Comparison of ENCODE assay signal across 8 cellular contexts in genomic region chr12:111405856-111406473, GRCh38. TPM values are rescaled to one million over a fixed set of nuclear protein-coding genes. Genes with fewer than 3 reads are reported as not detected.
DNase-seq lines count a peak whose midpoint lies in the region; ATAC-seq and TF ChIP-seq lines count a peak whose summit lies in the region.

Gene SH2B3 (plus strand): TSS chr12:111405923. CDS start chr12:111418146, 12,223 bp downstream.

- DNase-seq in GM23338 (ENCODE audit: low spot score) (no peak), NCI-H345 treated with DMSO at 0.1 percent for 48 hours (lab: John Stamatoyannopoulos, UW; ENCODE audit: unreplicated experiment) (peak; percentile 27), right cardiac atrium (peak in 2 of 3 donors; percentile 80 to 93), OCI-M1 (lab: John Stamatoyannopoulos, UW) (no peak), cerebellar nuclear complex (lab: John Stamatoyannopoulos, UW) (no peak)
- DNase-seq in activated naive CD4-positive, alpha-beta T cell treated with anti-CD3 and anti-CD28 coated beads, Interleukin-2, amount 50 U/mL, for 72 hours (ENCODE audit: low spot score in 2 of 2), result peak; percentile 78 to 86

- H3K4me3 ChIP-seq in DOHH2 (ENCODE audit: low read length) (peak within 1 kb of the TSS; percentile 97), GM23338 (peak within 1 kb of the TSS; percentile 88), right cardiac atrium (ENCODE audit: low read length) (peak within 1 kb of the TSS; percentile 79), skeletal muscle tissue (ENCODE audit: low read length in 3 of 3) (peak within 1 kb of the TSS; percentile 75 to 87 (median 86))

- no peak within 1 kb of the TSS for H2AFZ ChIP-seq in GM23338

- H3F3A ChIP-seq in DOHH2 (ENCODE audit: control insufficient read depth, insufficient read depth), result peaks cover 13% of the 10 kb centered on the region; the same call in 1 of the 2 replicates
- H3F3A ChIP-seq in GM23338 (replicated peaks; ENCODE audit: low read depth), result peaks cover 10% of the 10 kb centered on the region

- no peak for TF ChIP-seq CTCF in DOHH2 (IDR thresholded peaks at IDR 0.05; ENCODE audit: low read depth, low read length, poor library complexity, severe bottlenecking)
- TF ChIP-seq CTCF in GM23338 (conservative IDR thresholded peaks at IDR 0.05; ENCODE audit: low read depth in 2 of 2), result no peak

- peak within 1 kb of the TSS; percentile 77 to 91 (median 88) for H3K9ac ChIP-seq in skeletal muscle tissue (ENCODE audit: low read depth in 1 of 3, low read length in 3 of 3)

- H3K9me2 ChIP-seq in DOHH2 (replicated peaks; ENCODE audit: control insufficient read depth, low read length), result no peaks in the 10 kb centered on the region
- H3K9me2 ChIP-seq in GM23338 (ENCODE audit: insufficient read depth), result no peaks in the 10 kb centered on the region

- peaks cover 8% of the 10 kb centered on the region; the same call in 1 of the 2 replicates for H3K36me3 ChIP-seq in DOHH2 (ENCODE audit: control insufficient read depth, low read length)
- H3K36me3 ChIP-seq in GM23338 (ENCODE audit: insufficient read depth), result no peaks in the 10 kb centered on the region
- no peaks in the 10 kb centered on the region for H3K36me3 ChIP-seq in skeletal muscle tissue (ENCODE audit: control insufficient read depth in 3 of 3, insufficient read depth in 3 of 3, low read length in 3 of 3)

- peaks cover 33% of the 10 kb centered on the region for H4K20me1 ChIP-seq in DOHH2 (ENCODE audit: control insufficient read depth, insufficient read depth, low read depth, low read length)
- peaks cover 12% of the 10 kb centered on the region; the same call in 1 of the 2 replicates for H4K20me1 ChIP-seq in GM23338 (replicated peaks; ENCODE audit: insufficient read depth)

- peak; percentile 32 for ATAC-seq in GM23338
- ATAC-seq in activated naive CD4-positive, alpha-beta T cell treated with anti-CD3 and anti-CD28 coated beads, Interleukin-2, amount 50 U/mL, for 72 hours, result peak; percentile 39 to 43
- ATAC-seq in right cardiac atrium, result peak; percentile 0 to 3

- no peaks in the 10 kb centered on the region; the same call in 2 of the 3 replicates for H3K36me3 Mint-ChIP-seq in GM23338 (ENCODE audit: low read depth)
- peaks cover 0 to 4% of the 10 kb centered on the region in 2 donors for H3K36me3 Mint-ChIP-seq in activated naive CD4-positive, alpha-beta T cell treated with anti-CD3 and anti-CD28 coated beads, Interleukin-2, amount 50 U/mL, for 72 hours

- H3K27ac Mint-ChIP-seq in GM23338, result peak within 1 kb of the TSS; percentile 97
- peak within 1 kb of the TSS; percentile 92 to 95 for H3K27ac Mint-ChIP-seq in activated naive CD4-positive, alpha-beta T cell treated with anti-CD3 and anti-CD28 coated beads, Interleukin-2, amount 50 U/mL, for 72 hours

- H3K79me2 ChIP-seq in DOHH2 (ENCODE audit: control insufficient read depth, low read length) (peaks cover 50% of the 10 kb centered on the region), GM23338 (replicated peaks; ENCODE audit: insufficient read depth) (peaks cover 51% of the 10 kb centered on the region)

- H3K27ac ChIP-seq in DOHH2 (ENCODE audit: low read depth, low read length), result peak within 1 kb of the TSS; percentile 87
- H3K27ac ChIP-seq in GM23338 (ENCODE audit: low read depth), result peak within 1 kb of the TSS; percentile 97
- peak within 1 kb of the TSS; percentile 75 for H3K27ac ChIP-seq in right cardiac atrium (ENCODE audit: low read length)
- H3K27ac ChIP-seq in skeletal muscle tissue (ENCODE audit: low read depth, low read length), result peak within 1 kb of the TSS; percentile 84

- H3K9me3 Mint-ChIP-seq in GM23338, result no peaks in the 10 kb centered on the region
- H3K9me3 Mint-ChIP-seq in activated naive CD4-positive, alpha-beta T cell treated with anti-CD3 and anti-CD28 coated beads, Interleukin-2, amount 50 U/mL, for 72 hours, result no peaks in the 10 kb centered on the region

- H3K4me3 Mint-ChIP-seq in GM23338, result peak within 1 kb of the TSS; percentile 88

- H3K9me3 ChIP-seq in DOHH2 (ENCODE audit: control insufficient read depth, insufficient read depth, low read length) (no peaks in the 10 kb centered on the region), right cardiac atrium (ENCODE audit: control insufficient read depth, low read length) (no peaks in the 10 kb centered on the region), skeletal muscle tissue (ENCODE audit: control insufficient read depth in 3 of 3, low read length in 3 of 3) (no peaks in the 10 kb centered on the region)

- no peaks in the 10 kb centered on the region for H3K27me3 ChIP-seq in DOHH2 (ENCODE audit: control insufficient read depth, low read length)
- no peaks in the 10 kb centered on the region for H3K27me3 ChIP-seq in GM23338 (ENCODE audit: insufficient read depth)
- no peaks in the 10 kb centered on the region for H3K27me3 ChIP-seq in right cardiac atrium (ENCODE audit: control insufficient read depth, insufficient read depth)
- H3K27me3 ChIP-seq in skeletal muscle tissue (ENCODE audit: control insufficient read depth in 3 of 3, insufficient read depth in 3 of 3, low read length in 3 of 3), result no peaks in the 10 kb centered on the region

- peaks cover 23% of the 10 kb centered on the region for H3K27me3 Mint-ChIP-seq in GM23338 (ENCODE audit: insufficient read depth, low read depth, poor library complexity)

- intact Hi-C loops in right cardiac atrium (cut with DNase I), result loop anchor here in 1 of 4 donors (5.0 kb wide), 1 partner anchor 41 kb away; no protein-coding TSS in a partner anchor

- peaks cover 46% of the 10 kb centered on the region for H3K4me1 Mint-ChIP-seq in GM23338

- H3K4me1 ChIP-seq in DOHH2 (ENCODE audit: control insufficient read depth, low read length) (peaks cover 69% of the 10 kb centered on the region), GM23338 (ENCODE audit: insufficient read depth) (peaks cover 53% of the 10 kb centered on the region), right cardiac atrium (ENCODE audit: control insufficient read depth, insufficient read depth, low read length) (peaks cover 27% of the 10 kb centered on the region), skeletal muscle tissue (ENCODE audit: control insufficient read depth in 3 of 3, insufficient read depth in 3 of 3, low read length in 3 of 3) (peaks cover 48 to 72% (median 64%) of the 10 kb centered on the region in 3 donors)

- peak within 1 kb of the TSS; percentile 99 for H3K4me2 ChIP-seq in DOHH2 (ENCODE audit: low read length)
- H3K4me2 ChIP-seq in GM23338, result peak within 1 kb of the TSS; percentile 97

- WGBS in right cardiac atrium, result under 1% methylated on average over 80 of the region's 80 CpGs

TF ChIP-seq in GM23338, 12 proteins besides CTCF, POLR2A, EP300 and RAD21 (continues in another document):
- TF ChIP-seq CREB1 (CRISPR knock-in tag; IDR thresholded peaks at IDR 0.05; ENCODE audit: low read depth), result no peak
- no peak for TF ChIP-seq STAT1 (IDR thresholded peaks at IDR 0.05; ENCODE audit: unreplicated experiment)

RNA-seq across cellular contexts. Expression of gene SH2B3, which starts in this region (rescaled TPM):
- 59.0 and 59.3 TPM in 2 replicates for total RNA-seq in GM23338 (2014; rRNA removed; shearing (Covaris generic))
- polyA plus RNA-seq in GM23338 (2016; fragmentation: Nextera tagmentation; extraction: Ambion mirVana) (7.6 and 8.1 TPM in 2 replicates), right cardiac atrium (10.3 TPM)
- total RNA-seq in activated naive CD4-positive, alpha-beta T cell treated with anti-CD3 and anti-CD28 coated beads, Interleukin-2, amount 50 U/mL, for 72 hours, result 10 to 100 TPM; 18.0 to 24.6 TPM
- total RNA-seq in right cardiac atrium (10 to 100 TPM; 24.9 to 31.2 (median 29.2) TPM), skeletal muscle tissue (7.8 TPM)

Comparison
In these comparisons a context has a peak if more than half of its experiments do, and no peak if none do; other contexts are left out.
1. DNase-seq: peak in NCI-H345 treated with DMSO at 0.1 percent for 48 hours (single experiment), activated naive CD4-positive, alpha-beta T cell treated with anti-CD3 and anti-CD28 coated beads, Interleukin-2, amount 50 U/mL, for 72 hours (2 of 2) and right cardiac atrium (2 of 3); none in GM23338 (single experiment), OCI-M1 (single experiment) and cerebellar nuclear complex (0 of 2).
2. Peak in every context shown above with its lines, with median percentiles within 50 percentile points of each other: H3K27ac ChIP-seq, H3K4me3 ChIP-seq and ATAC-seq.